Comparison of ENCODE assay signal across 22 cellular contexts in genomic region chr11:86773009-86773408, GRCh38. TPM values are rescaled to one million over a fixed set of nuclear protein-coding genes. Genes with fewer than 3 reads are reported as not detected.
DNase-seq lines count a peak whose midpoint lies in the region; ATAC-seq and TF ChIP-seq lines count a peak whose summit lies in the region.
"Had no signal": no experiment of that assay in that cellular context is flagged by ENCODE, and none has a peak within 500 bp of the region (broad histone marks: within the 10 kb centered on the region; RNA-seq: fewer than 3 reads in every experiment).

No MANE protein-coding gene starts in this region.

- H3K4me3 ChIP-seq in SK-N-MC (no peak overlapping the region), dorsolateral prefrontal cortex (no peak overlapping the region)
- H3K4me3 ChIP-seq: K562 had no signal

- no peaks in the 10 kb centered on the region for H3K36me3 Mint-ChIP-seq in nephron (ENCODE audit: low read depth)
- H3K36me3 Mint-ChIP-seq: CD4-positive, CD25-positive, alpha-beta regulatory T cell had no signal

- H3K9me3 Mint-ChIP-seq in nephron: no peaks in the 10 kb centered on the region
- H3K9me3 Mint-ChIP-seq: HFFc6 had no signal

- DNase-seq in SK-N-MC (ENCODE audit: low read depth, low spot score) (no peak), left colon (no peak), renal cortical epithelial cell (ENCODE audit: low read depth) (peak; percentile 69), NCI-H2081 (lab: John Stamatoyannopoulos, UW) (no peak), NCI-H146 treated with DMSO at 0.1 percent for 48 hours (lab: John Stamatoyannopoulos, UW; ENCODE audit: unreplicated experiment) (no peak), dorsolateral prefrontal cortex (no peak)
- DNase-seq: ACHN; BE2C; C1 segment of cervical spinal cord; Caco-2; CD4-positive, CD25-positive, alpha-beta regulatory T cell; DMS153; DMS79; GDM1; GOT3; H7; IMR-90 had no signal

- no peak for TF ChIP-seq CTCF in nephron (IDR thresholded peaks at IDR 0.05; ENCODE audit: unreplicated experiment in 3 of 3)
- no peak for TF ChIP-seq CTCF in dorsolateral prefrontal cortex (IDR thresholded peaks at IDR 0.05 in 54 of 56, conservative IDR thresholded peaks at IDR 0.05 in 2 of 56; ENCODE audit: low read depth in 1 of 56, partially characterized antibody in 56 of 56)

- no peaks in the 10 kb centered on the region for H3K27me3 Mint-ChIP-seq in nephron (ENCODE audit: low read depth)

- no peaks in the 10 kb centered on the region for H3K27me3 ChIP-seq in dorsolateral prefrontal cortex
- H3K27me3 ChIP-seq: BE2C had no signal

- peak overlapping the region; percentile 79 to 90 (median 85) for H3K27ac Mint-ChIP-seq in nephron
- H3K27ac Mint-ChIP-seq: CD4-positive, CD25-positive, alpha-beta regulatory T cell had no signal

- peak overlapping the region; percentile 55 for H3K27ac ChIP-seq in SK-N-MC
- no peak overlapping the region for H3K27ac ChIP-seq in dorsolateral prefrontal cortex

- peak; percentile 37 for ATAC-seq in left colon
- ATAC-seq in HG02973 (IDR thresholded peaks at IDR 0.05; ENCODE audit: unreplicated experiment): no peak
- ATAC-seq: HCT116, K562 had no signal

- H3K4me3 Mint-ChIP-seq in nephron: no peak overlapping the region
- H3K4me3 Mint-ChIP-seq: CD4-positive, CD25-positive, alpha-beta regulatory T cell; HFFc6 had no signal

- no peaks in the 10 kb centered on the region for H3K9me3 ChIP-seq in SK-N-MC (ENCODE audit: low read depth, low read length)
- H3K9me3 ChIP-seq: BE2C, Caco-2 had no signal

- H3K9ac ChIP-seq in SK-N-MC (ENCODE audit: insufficient read length): no peak overlapping the region

- no peaks in the 10 kb centered on the region for H3K36me3 ChIP-seq in SK-N-MC (ENCODE audit: insufficient read depth, low read length)
- H3K36me3 ChIP-seq: BE2C had no signal

- H3K4me1 Mint-ChIP-seq in nephron: peaks cover 29% of the 10 kb centered on the region
- H3K4me1 Mint-ChIP-seq: CD4-positive, CD25-positive, alpha-beta regulatory T cell had no signal

- intact Hi-C loops in left colon (cut with DNase I, micrococcal nuclease): no loop called here
- intact Hi-C loops in dorsolateral prefrontal cortex (cut with DNase I): no loop called here

RNA-seq across cellular contexts. Expression of gene PRSS23, which starts 27.3 kb away (rescaled TPM):
- 100 to 1,000 TPM in 1 of 2 donors, 10 to 100 TPM in 1; 54.3 to 124 TPM for total RNA-seq in left colon
- total RNA-seq in renal cortical epithelial cell: 197 and 327 TPM in 2 replicates
- 10 to 100 TPM in 93 of 120 experiments, 1 to 10 TPM in 27; 5.7 to 31.6 (median 13.1) TPM for total RNA-seq in dorsolateral prefrontal cortex
- total RNA-seq: CD4-positive, CD25-positive, alpha-beta regulatory T cell had no signal
